Comparison of ENCODE assay signal across 9 cellular contexts in the genomic region with DNA sequence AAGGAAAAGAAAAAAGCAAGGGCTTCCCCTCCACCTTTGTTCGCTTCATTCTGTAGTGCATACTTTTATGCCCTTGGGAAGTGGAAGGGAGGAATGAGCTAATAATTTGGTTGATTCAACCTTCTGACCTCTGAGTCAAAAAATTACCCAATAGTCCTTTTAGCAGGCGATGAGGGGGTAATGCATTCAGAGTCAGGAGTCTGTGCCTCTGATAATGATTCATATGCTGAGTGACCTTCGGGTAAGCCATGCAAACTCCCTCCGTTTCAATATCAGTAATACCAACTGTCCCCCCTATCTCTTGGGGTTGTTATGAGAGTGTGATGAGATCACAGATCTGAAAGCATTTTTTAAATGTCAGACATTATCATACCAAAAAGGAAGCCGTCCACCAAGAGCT. TPM values are rescaled to one million over a fixed set of nuclear protein-coding genes. Genes with fewer than 3 reads are reported as not detected.
DNase-seq lines count a peak whose midpoint lies in the region; ATAC-seq and TF ChIP-seq lines count a peak whose summit lies in the region.
"Had no signal": no experiment of that assay in that cellular context is flagged by ENCODE, and none has a peak within 500 bp of the region (broad histone marks: within the 10 kb centered on the region; RNA-seq: fewer than 3 reads in every experiment).

No MANE protein-coding gene starts in this region.

- H3K27ac ChIP-seq in GM23248: peak overlapping the region; percentile 53
- no peak overlapping the region for H3K27ac ChIP-seq in effector memory CD4-positive, alpha-beta T cell (ENCODE audit: insufficient read depth, low read length, poor library complexity, severe bottlenecking)

- no peak overlapping the region for H2AFZ ChIP-seq in GM23248

- peak overlapping the region; percentile 65 for H3K4me2 ChIP-seq in GM23248 (ENCODE audit: unreplicated experiment)

- H3F3A ChIP-seq in GM23248 (ENCODE audit: insufficient read depth): 0 out of 2 replicates have a peak, but pooled peaks cover 5% of the 10 kb centered on the region

- 1 to 3% methylated on average over 5 of the region's 5 CpGs for WGBS in GM23248 (ENCODE audit: low coverage in 1 of 2, low lambda C conversion rate in 2 of 2, missing lambda C conversion rate in 2 of 2), 2 experiments

- H3K9me2 ChIP-seq in GM23248 (ENCODE audit: insufficient read depth): no peaks in the 10 kb centered on the region

- DNase-seq in GM23248 (peak; percentile 84), M059J (ENCODE audit: low read depth) (peak; percentile 87), kidney epithelial cell (ENCODE audit: low read depth) (peak; percentile 16), midbrain (lab: John Stamatoyannopoulos, UW) (no peak), occipital lobe (lab: John Stamatoyannopoulos, UW) (no peak), islet precursor cell (no peak)
- no peak for DNase-seq in effector memory CD4-positive, alpha-beta T cell
- DNase-seq: heart right ventricle had no signal

- no peaks in the 10 kb centered on the region for H4K20me1 ChIP-seq in GM23248 (ENCODE audit: insufficient read depth)

- TF ChIP-seq CTCF in kidney epithelial cell (IDR thresholded peaks at IDR 0.05; ENCODE audit: insufficient read depth, low read length, poor library complexity, severe bottlenecking): no peak

- H3K4me1 ChIP-seq in GM23248 (ENCODE audit: insufficient read depth): peaks cover 10% of the 10 kb centered on the region
- no peaks in the 10 kb centered on the region for H3K4me1 ChIP-seq in effector memory CD4-positive, alpha-beta T cell (ENCODE audit: control insufficient read depth, insufficient read depth, low read length, poor library complexity, severe bottlenecking)
- H3K4me1 ChIP-seq: heart right ventricle had no signal

- H3K4me3 ChIP-seq in GM23248: peak overlapping the region; percentile 42; the same call in 1 of the 2 replicates
- H3K4me3 ChIP-seq in kidney epithelial cell (ENCODE audit: low read depth, low read length): no peak overlapping the region
- no peak overlapping the region for H3K4me3 ChIP-seq in effector memory CD4-positive, alpha-beta T cell (ENCODE audit: insufficient read depth, low read depth, low read length, poor library complexity, severe bottlenecking)
- H3K4me3 ChIP-seq: heart right ventricle had no signal

- no peak overlapping the region for H3K9ac ChIP-seq in GM23248

- H3K36me3 ChIP-seq in GM23248 (ENCODE audit: low read depth) (no peaks in the 10 kb centered on the region), kidney epithelial cell (ENCODE audit: control insufficient read depth, insufficient read depth, low read length) (no peaks in the 10 kb centered on the region)
- H3K36me3 ChIP-seq in effector memory CD4-positive, alpha-beta T cell (ENCODE audit: control insufficient read depth, insufficient read depth, low read length): no peaks in the 10 kb centered on the region
- H3K36me3 ChIP-seq: heart right ventricle had no signal

- in situ Hi-C loops in GM23248 (cut with MboI): no loop called here

- H3K27me3 ChIP-seq in GM23248 (replicated peaks; ENCODE audit: insufficient read depth) (no peaks in the 10 kb centered on the region), kidney epithelial cell (ENCODE audit: control insufficient read depth, insufficient read depth, low read length) (no peaks in the 10 kb centered on the region)
- H3K27me3 ChIP-seq in effector memory CD4-positive, alpha-beta T cell (replicated peaks; ENCODE audit: control insufficient read depth, insufficient read depth, low read length, poor library complexity, severe bottlenecking): no peaks in the 10 kb centered on the region
- H3K27me3 ChIP-seq: heart right ventricle had no signal

- no peaks in the 10 kb centered on the region for H3K79me2 ChIP-seq in GM23248 (ENCODE audit: insufficient read depth)

- peak; percentile 98 for ATAC-seq in GM18498 (IDR thresholded peaks at IDR 0.05; ENCODE audit: unreplicated experiment)

- H3K9me3 ChIP-seq in GM23248 (ENCODE audit: low read depth): no peaks in the 10 kb centered on the region
- no peaks in the 10 kb centered on the region for H3K9me3 ChIP-seq in effector memory CD4-positive, alpha-beta T cell (ENCODE audit: control insufficient read depth, low read length)

RNA-seq across cellular contexts. Expression of a gene that starts 41.6 kb away (rescaled TPM):
- total RNA-seq in GM23248 (2014; rRNA removed; shearing (Covaris generic)): 68.2 and 81.7 TPM in 2 replicates
- polyA plus RNA-seq in GM23248 (2016; fragmentation: Nextera tagmentation; extraction: Ambion mirVana): 33.2 and 33.9 TPM in 2 replicates
- total RNA-seq in M059J (2014; rRNA removed; shearing (Covaris generic)): 107 and 142 TPM in 2 replicates
- total RNA-seq in kidney epithelial cell: 68.0 and 70.4 TPM in 2 replicates
- total RNA-seq in occipital lobe: 196 TPM

Comparison
In these comparisons a context has a peak if more than half of its experiments do, and no peak if none do; other contexts are left out.
1. DNase-seq: peak in GM23248 (single experiment), M059J (single experiment) and kidney epithelial cell (single experiment); none in midbrain (single experiment), effector memory CD4-positive, alpha-beta T cell (0 of 3), occipital lobe (single experiment) and islet precursor cell (single experiment).